In the genomic region with DNA sequence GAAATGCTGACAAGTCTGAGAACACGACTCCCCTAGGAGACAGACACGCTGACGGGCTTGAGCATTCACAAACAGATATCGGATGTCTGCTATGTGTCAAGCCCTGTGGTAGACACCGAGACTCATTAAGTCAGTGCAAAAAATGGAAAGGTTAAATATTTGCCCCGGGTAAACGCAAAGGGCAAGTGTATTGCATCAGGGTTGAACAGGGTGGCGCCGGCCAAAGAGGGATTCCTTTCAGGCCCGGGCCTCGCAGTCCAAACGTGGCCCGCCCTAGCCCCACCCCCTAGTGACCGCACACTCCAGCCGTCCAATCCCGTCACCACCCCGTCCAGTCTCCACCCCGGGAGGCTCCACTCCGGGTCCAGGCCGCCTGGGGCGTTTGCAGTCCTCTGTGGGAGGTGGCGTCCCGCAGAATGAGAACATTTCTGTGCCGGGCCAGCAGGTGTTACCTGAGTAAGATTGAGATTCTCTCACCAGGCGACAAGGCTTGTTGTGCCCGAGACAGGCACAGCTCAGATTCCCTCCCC, we compare ENCODE assay signal across 8 cellular contexts. TPM values are rescaled to one million over a fixed set of nuclear protein-coding genes. Genes with fewer than 3 reads are reported as not detected.
DNase-seq lines count a peak whose midpoint lies in the region; ATAC-seq and TF ChIP-seq lines count a peak whose summit lies in the region.

No MANE protein-coding gene starts in this region.

- H3K27ac ChIP-seq in coronary artery = peak overlapping the region; percentile 90 to 96

- peak; percentile 97 for ATAC-seq in HG03354 (IDR thresholded peaks at IDR 0.05; ENCODE audit: poor library complexity, severe bottlenecking, unreplicated experiment)
- ATAC-seq in left lobe of liver = peak; percentile 97

- no peak for TF ChIP-seq CTCF in coronary artery (IDR thresholded peaks at IDR 0.05)

- peak; percentile 44 for TF ChIP-seq POLR2A in GM19193 (IDR thresholded peaks at IDR 0.05; ENCODE audit: extremely low read depth, insufficient read depth, insufficient read length)

- DNase-seq in Ammon's horn (ENCODE audit: low spot score) = peak; percentile 95
- DNase-seq in NCI-H460 (ENCODE audit: extremely low read depth, low read depth) = peak; percentile 99
- DNase-seq in activated CD4-positive, alpha-beta T cell treated with anti-CD3 and anti-CD28 coated beads for 48 hours = peak; percentile 90
- peak; percentile 97 for DNase-seq in coronary artery (ENCODE audit: low spot score)
- peak; percentile 98 for DNase-seq in left lobe of liver (ENCODE audit: low spot score)
- peak; percentile 77 to 79 for DNase-seq in stimulated activated CD4-positive, alpha-beta T cell treated with anti-CD3 and anti-CD28 coated beads, Interleukin-2, amount 100 ng/mL, for 24 hours

- H3K4me3 ChIP-seq in coronary artery = peak overlapping the region; percentile 99

RNA-seq across cellular contexts. Expression of gene TMEM9, which starts 16.3 kb away (rescaled TPM):
- 107 and 113 TPM in 2 replicates for total RNA-seq in NCI-H460 (2014; rRNA removed; shearing (Covaris generic))
- polyA plus RNA-seq in NCI-H460 (2014; cell fraction: nucleus; rRNA removed) = 199 and 214 TPM in 2 replicates
- total RNA-seq in left lobe of liver = 41.2 TPM

RNA-seq across cellular contexts. Expression of gene IGFN1, which starts 20.0 kb away (rescaled TPM):
- 2.2 and 3.3 TPM in 2 replicates for total RNA-seq in NCI-H460 (2014; rRNA removed; shearing (Covaris generic))
- 15.8 and 29.3 TPM in 2 replicates for polyA plus RNA-seq in NCI-H460 (2014; cell fraction: nucleus; rRNA removed)
- not detected for total RNA-seq in left lobe of liver

RNA-seq across cellular contexts. Expression of gene ASCL5, which starts 43.6 kb away (rescaled TPM):
- total RNA-seq in NCI-H460 (2014; rRNA removed; shearing (Covaris generic)) = 0.15 TPM in 1 of 2 replicates, not detected in the other
- 1.6 TPM in 1 of 2 replicates, not detected in the other for polyA plus RNA-seq in NCI-H460 (2014; cell fraction: nucleus; rRNA removed)
- not detected for total RNA-seq in left lobe of liver

RNA-seq across cellular contexts. Expression of gene CACNA1S, which starts 58.4 kb away (rescaled TPM):
- not detected in 2 replicates for total RNA-seq in NCI-H460 (2014; rRNA removed; shearing (Covaris generic))
- polyA plus RNA-seq in NCI-H460 (2014; cell fraction: nucleus; rRNA removed) = not detected in 2 replicates
- not detected for total RNA-seq in left lobe of liver

Comparison
In these comparisons a context has a peak if more than half of its experiments do, and no peak if none do; other contexts are left out.
1. Peak in every context shown above with its lines: DNase-seq, ATAC-seq, H3K4me3 ChIP-seq and H3K27ac ChIP-seq.